18 cellular contexts compared by ENCODE assay signal in genomic region chr19:5254543-5254942, GRCh38.
DNase-seq lines count a peak whose midpoint lies in the region; ATAC-seq, FAIRE-seq and TF ChIP-seq lines count a peak whose summit lies in the region.
"Had no signal": no experiment of that assay in that cellular context is flagged by ENCODE, and none has a peak within 500 bp of the region (broad histone marks: within the 10 kb centered on the region; RNA-seq: fewer than 3 reads in every experiment).

No MANE protein-coding gene starts in this region.

- no peak overlapping the region for H3K4me3 ChIP-seq in kidney (ENCODE audit: low read length in 2 of 2)
- no peak overlapping the region for H3K4me3 ChIP-seq in osteoblast (ENCODE audit: insufficient read depth, low read length)
- H3K4me3 ChIP-seq: HAP-1 had no signal

- no peak for ATAC-seq in left lobe of liver

- H3K36me3 ChIP-seq in kidney (ENCODE audit: control insufficient read depth in 1 of 2, insufficient read depth in 2 of 2, low read length in 2 of 2), result peaks cover 5 to 11% of the 10 kb centered on the region in 2 donors
- peaks cover 51% of the 10 kb centered on the region for H3K36me3 ChIP-seq in osteoblast (ENCODE audit: insufficient read depth, low read length)

- H3K9me3 ChIP-seq in kidney (ENCODE audit: control insufficient read depth in 1 of 2, low read length in 2 of 2) (peaks cover 0 to 12% of the 10 kb centered on the region in 2 donors), osteoblast (ENCODE audit: low read depth, low read length) (peaks cover 12% of the 10 kb centered on the region)
- H3K9me3 ChIP-seq: HAP-1 had no signal

- H3K4me1 ChIP-seq in kidney (ENCODE audit: control insufficient read depth in 1 of 2, insufficient read depth in 1 of 2, low read depth in 1 of 2, low read length in 2 of 2), result no peaks in the 10 kb centered on the region
- peaks cover 6% of the 10 kb centered on the region for H3K4me1 ChIP-seq in osteoblast (ENCODE audit: insufficient read depth, low read length)
- H3K4me1 ChIP-seq: HAP-1 had no signal

- H3K36me3 Mint-ChIP-seq in chondrocyte (ENCODE audit: low read depth), result peaks cover 33% of the 10 kb centered on the region
- H3K36me3 Mint-ChIP-seq: CD4-positive, alpha-beta memory T cell had no signal

- peak; percentile 25 for DNase-seq in NCI-H446 treated with DMSO at 0.1 percent for 48 hours (lab: John Stamatoyannopoulos, UW)
- DNase-seq in chondrocyte (ENCODE audit: low spot score), result no peak
- peak; percentile 9 for DNase-seq in kidney
- DNase-seq in osteoblast (ENCODE audit: insufficient read length, low spot score, missing footprints), result peak; percentile 75
- DNase-seq in DMS 273 treated with DMSO at 0.1 percent for 48 hours (lab: John Stamatoyannopoulos, UW), result no peak
- DNase-seq in left lobe of liver (ENCODE audit: low spot score), result no peak
- DNase-seq: C1 segment of cervical spinal cord; Calu3; CD4-positive, alpha-beta memory T cell; COR-L47; DMS153; DND-41; GOT3; HFFc6 had no signal

- no peaks in the 10 kb centered on the region for H3K4me1 Mint-ChIP-seq in chondrocyte (ENCODE audit: low read depth)
- H3K4me1 Mint-ChIP-seq: CD4-positive, alpha-beta memory T cell had no signal

- no peak overlapping the region for H3K27ac ChIP-seq in kidney (ENCODE audit: low read depth in 2 of 2, low read length in 2 of 2)
- H3K27ac ChIP-seq in osteoblast (ENCODE audit: low read depth, low read length), result no peak overlapping the region

- H3K4me3 Mint-ChIP-seq in chondrocyte (ENCODE audit: unreplicated experiment), result no peak overlapping the region
- H3K4me3 Mint-ChIP-seq: CD4-positive, alpha-beta memory T cell; HFFc6 had no signal

- no peak overlapping the region for H3K4me2 ChIP-seq in osteoblast (ENCODE audit: insufficient read depth, low read length)

- intact Hi-C loops in kidney (cut with DNase I), result no loop called here

- peaks cover 3% of the 10 kb centered on the region for H4K20me1 ChIP-seq in osteoblast (ENCODE audit: insufficient read depth, low read length)

- TF ChIP-seq CTCF in chondrocyte (IDR thresholded peaks at IDR 0.05) (no peak), kidney (IDR thresholded peaks at IDR 0.05; ENCODE audit: borderline replicate concordance, extremely low read depth, insufficient read depth) (no peak), osteoblast (IDR thresholded peaks at IDR 0.05; ENCODE audit: extremely low read depth, low read depth, low read length) (no peak)

- no peak overlapping the region for H2AFZ ChIP-seq in osteoblast (ENCODE audit: low read length)

- H3K27ac Mint-ChIP-seq in chondrocyte (ENCODE audit: unreplicated experiment), result peak overlapping the region; percentile 41
- H3K27ac Mint-ChIP-seq: HFFc6 had no signal

- H3K27me3 ChIP-seq in osteoblast (ENCODE audit: insufficient read depth, low read length), result no peaks in the 10 kb centered on the region

- no peaks in the 10 kb centered on the region for H3K27me3 Mint-ChIP-seq in chondrocyte (ENCODE audit: low read depth)

- no peak for FAIRE-seq in kidney (lab: Jason Lieb, UNC)
- FAIRE-seq: G401.6, GM12892, H54 had no signal

- H3K9me3 Mint-ChIP-seq in chondrocyte (ENCODE audit: low read depth), result peaks cover 16% of the 10 kb centered on the region

- no peaks in the 10 kb centered on the region for H3K79me2 ChIP-seq in osteoblast (ENCODE audit: insufficient read depth, low read length)

- no peak overlapping the region for H3K9ac ChIP-seq in kidney (ENCODE audit: low read length in 2 of 2)

Comparison
In these comparisons a context has a peak if more than half of its experiments do, and no peak if none do; other contexts are left out.
1. DNase-seq: peak in NCI-H446 treated with DMSO at 0.1 percent for 48 hours (single experiment), kidney (single experiment) and osteoblast (single experiment); none in chondrocyte (single experiment), DMS 273 treated with DMSO at 0.1 percent for 48 hours (single experiment) and left lobe of liver (single experiment).